ENCODE assay signal across 21 cellular contexts in genomic region chr4:24013666-24014422, GRCh38.
DNase-seq lines count a peak whose midpoint lies in the region; ATAC-seq, FAIRE-seq and TF ChIP-seq lines count a peak whose summit lies in the region.
"Had no signal": no experiment of that assay in that cellular context is flagged by ENCODE, and none has a peak within 500 bp of the region (broad histone marks: within the 10 kb centered on the region; RNA-seq: fewer than 3 reads in every experiment).

No MANE protein-coding gene starts in this region.

- DNase-seq in HepG2 (ENCODE audit: low spot score) (no peak), left lobe of liver (ENCODE audit: low spot score) (no peak), neuronal stem cell (ENCODE audit: low spot score) (no peak)
- no peak for DNase-seq in effector memory CD8-positive, alpha-beta T cell
- no peak for DNase-seq in activated CD8-positive, alpha-beta T cell treated with anti-CD3 and anti-CD28 coated beads, Interleukin-2, amount 10 ng/mL, durations not matched to agents 7 days and 5 days
- DNase-seq in CD4-positive, alpha-beta T cell: no peak
- DNase-seq: AML-193; Calu3; CD8-positive, alpha-beta T cell; DMS79 treated with DMSO at 0.1 percent for 48 hours; GM23248 had no signal

- TF ChIP-seq EP300 in HepG2 (IDR thresholded peaks at IDR 0.05; ENCODE audit: low read depth in 2 of 2, low read length in 2 of 2) (no peak), HepG2 (CRISPR knock-in tag; IDR thresholded peaks at IDR 0.05; ENCODE audit: borderline replicate concordance) (no peak)

- H2AFZ ChIP-seq in HepG2 (ENCODE audit: low read length) (no peak overlapping the region), neuronal stem cell (ENCODE audit: low read length) (peak overlapping the region; percentile 26)
- H2AFZ ChIP-seq: GM23248 had no signal

- H3K4ac ChIP-seq in neuronal stem cell (ENCODE audit: low read length): no peak overlapping the region

- no peak overlapping the region for H2BK120ac ChIP-seq in neuronal stem cell (ENCODE audit: low read depth, low read length)

- H2AK5ac ChIP-seq in neuronal stem cell (ENCODE audit: low read depth, low read length): no peak overlapping the region

- H3K79me1 ChIP-seq in neuronal stem cell (ENCODE audit: low read depth, low read length): no peaks in the 10 kb centered on the region

- H3K4me3 ChIP-seq in liver (ENCODE audit: low read depth in 1 of 3, low read length in 3 of 3) (no peak overlapping the region), HepG2 (replicated peaks in 1 of 3; ENCODE audit: insufficient read depth in 1 of 3, low read depth in 2 of 3, low read length in 3 of 3) (no peak overlapping the region), neuronal stem cell (ENCODE audit: low read length in 2 of 2) (no peak overlapping the region)
- H3K4me3 ChIP-seq: A549, BLaER1, GM23248, HAP-1 had no signal

- no peak overlapping the region for H2BK15ac ChIP-seq in neuronal stem cell (ENCODE audit: low read length)

- no peak for TF ChIP-seq POLR2A in HepG2 (IDR thresholded peaks at IDR 0.05; ENCODE audit: insufficient read depth in 1 of 2, low read depth in 2 of 2, low read length in 2 of 2)

- no peak for FAIRE-seq in HepG2 (lab: Jason Lieb, UNC)
- FAIRE-seq: A549, GM12892, GM18507, HTR-8/SVneo had no signal

- H3K36me3 ChIP-seq in liver (ENCODE audit: control insufficient read depth in 4 of 4, insufficient read depth in 3 of 4, low read depth in 1 of 4, low read length in 3 of 4): no peaks in the 10 kb centered on the region
- H3K36me3 ChIP-seq in HepG2 (replicated peaks in 1 of 2; ENCODE audit: control insufficient read depth in 1 of 2, insufficient read depth in 2 of 2, low read length in 2 of 2): no peaks in the 10 kb centered on the region
- H3K36me3 ChIP-seq in neuronal stem cell (replicated peaks in 1 of 2; ENCODE audit: control insufficient read depth in 2 of 2, insufficient read depth in 2 of 2, low read length in 2 of 2): no peaks in the 10 kb centered on the region
- H3K36me3 ChIP-seq: BLaER1, HAP-1 had no signal

- no peaks in the 10 kb centered on the region for H3K27me3 Mint-ChIP-seq in effector memory CD8-positive, alpha-beta T cell
- H3K27me3 Mint-ChIP-seq in activated CD8-positive, alpha-beta T cell treated with anti-CD3 and anti-CD28 coated beads, Interleukin-2, amount 10 ng/mL, durations not matched to agents 7 days and 5 days (ENCODE audit: low read depth): no peaks in the 10 kb centered on the region
- H3K27me3 Mint-ChIP-seq in CD4-positive, alpha-beta T cell: no peaks in the 10 kb centered on the region
- H3K27me3 Mint-ChIP-seq: IgD-negative memory B cell had no signal

- no peak overlapping the region for H3K23ac ChIP-seq in neuronal stem cell (ENCODE audit: low read depth, low read length, poor library complexity)

- peaks cover 10 to 15% of the 10 kb centered on the region in 2 donors for H3K9me3 Mint-ChIP-seq in effector memory CD8-positive, alpha-beta T cell
- no peaks in the 10 kb centered on the region for H3K9me3 Mint-ChIP-seq in activated CD8-positive, alpha-beta T cell treated with anti-CD3 and anti-CD28 coated beads, Interleukin-2, amount 10 ng/mL, durations not matched to agents 7 days and 5 days (ENCODE audit: insufficient read depth)
- peaks cover 2% of the 10 kb centered on the region for H3K9me3 Mint-ChIP-seq in CD4-positive, alpha-beta T cell
- H3K9me3 Mint-ChIP-seq: CD8-positive, alpha-beta T cell had no signal

- H2BK12ac ChIP-seq in neuronal stem cell (ENCODE audit: low read length): no peak overlapping the region

- no peak overlapping the region for H3K4me3 Mint-ChIP-seq in effector memory CD8-positive, alpha-beta T cell
- H3K4me3 Mint-ChIP-seq in activated CD8-positive, alpha-beta T cell treated with anti-CD3 and anti-CD28 coated beads, Interleukin-2, amount 10 ng/mL, durations not matched to agents 7 days and 5 days: no peak overlapping the region
- H3K4me3 Mint-ChIP-seq in CD4-positive, alpha-beta T cell: no peak overlapping the region
- H3K4me3 Mint-ChIP-seq: CD14-positive monocyte; CD8-positive, alpha-beta T cell; IgD-negative memory B cell had no signal

- no peak overlapping the region for H3K14ac ChIP-seq in neuronal stem cell (ENCODE audit: low read length)

- no peaks in the 10 kb centered on the region for H3K36me3 Mint-ChIP-seq in effector memory CD8-positive, alpha-beta T cell (ENCODE audit: insufficient read depth)
- no peaks in the 10 kb centered on the region for H3K36me3 Mint-ChIP-seq in activated CD8-positive, alpha-beta T cell treated with anti-CD3 and anti-CD28 coated beads, Interleukin-2, amount 10 ng/mL, durations not matched to agents 7 days and 5 days (ENCODE audit: low read depth)
- H3K36me3 Mint-ChIP-seq in CD4-positive, alpha-beta T cell (ENCODE audit: low read depth): no peaks in the 10 kb centered on the region
- H3K36me3 Mint-ChIP-seq: CD14-positive monocyte; CD8-positive, alpha-beta T cell had no signal

- no peaks in the 10 kb centered on the region for H3K4me1 Mint-ChIP-seq in effector memory CD8-positive, alpha-beta T cell (ENCODE audit: low read depth in 2 of 2)
- no peaks in the 10 kb centered on the region for H3K4me1 Mint-ChIP-seq in activated CD8-positive, alpha-beta T cell treated with anti-CD3 and anti-CD28 coated beads, Interleukin-2, amount 10 ng/mL, durations not matched to agents 7 days and 5 days (ENCODE audit: low read depth)
- H3K4me1 Mint-ChIP-seq in CD4-positive, alpha-beta T cell (ENCODE audit: low read depth): no peaks in the 10 kb centered on the region
- H3K4me1 Mint-ChIP-seq: CD14-positive monocyte, IgD-negative memory B cell had no signal

- no peak overlapping the region for H2BK5ac ChIP-seq in neuronal stem cell (ENCODE audit: low read length)

- no TSS peak for BruUV-seq in HepG2 (replicated peaks; lab: Mats Ljungman, UMichigan)

- no peaks in the 10 kb centered on the region for H3K27me3 ChIP-seq in liver (ENCODE audit: control insufficient read depth in 4 of 4, insufficient read depth in 4 of 4, low read length in 3 of 4)
- no peaks in the 10 kb centered on the region for H3K27me3 ChIP-seq in HepG2 (ENCODE audit: control insufficient read depth in 1 of 2, insufficient read depth in 2 of 2, low read length in 2 of 2)
- H3K27me3 ChIP-seq in neuronal stem cell (ENCODE audit: control insufficient read depth in 3 of 3, insufficient read depth in 3 of 3, low read depth in 1 of 3, low read length in 3 of 3): no peaks in the 10 kb centered on the region
- no peaks in the 10 kb centered on the region for H3K27me3 ChIP-seq in CD4-positive, alpha-beta T cell (ENCODE audit: control insufficient read depth, insufficient read depth, low read length)
- H3K27me3 ChIP-seq: BLaER1 had no signal

- TF ChIP-seq CTCF in liver (IDR thresholded peaks at IDR 0.05; ENCODE audit: low read depth, low read length, missing input control) (no peak), HepG2 (CRISPR knock-in tag; IDR thresholded peaks at IDR 0.05) (no peak)
- TF ChIP-seq CTCF in CD4-positive, alpha-beta T cell (IDR thresholded peaks at IDR 0.05): no peak

- H3K79me2 ChIP-seq in HepG2 (ENCODE audit: insufficient read depth, low read length): no peaks in the 10 kb centered on the region

- CTCF ChIA-PET in HepG2 (lab: Yijun Ruan, JAX; ENCODE audit: low intra/inter-chr PET ratio, low total read pairs): no interaction called here
- CTCF ChIA-PET in activated CD8-positive, alpha-beta T cell treated with anti-CD3 and anti-CD28 coated beads, Interleukin-2, amount 10 ng/mL, durations not matched to agents 7 days and 5 days (lab: Charles Lee): no interaction called here
- CTCF ChIA-PET in CD4-positive, alpha-beta T cell (lab: Charles Lee): no interaction called here

- 67% methylated on average over 8 of the region's 8 CpGs for WGBS in liver
- WGBS in HepG2 (ENCODE audit: low lambda C conversion rate): 29% methylated on average over 8 of the region's 8 CpGs
- WGBS in neuronal stem cell (ENCODE audit: extremely low coverage in 2 of 2, insufficient read length in 2 of 2, insufficient replicate concordance in 1 of 2), 2 donors: no CpG with 5 or more reads among the region's 8 CpGs

- peaks cover 2 to 20% (median 9%) of the 10 kb centered on the region in 4 donors for H3K4me1 ChIP-seq in liver (ENCODE audit: control insufficient read depth in 4 of 4, insufficient read depth in 4 of 4, low read length in 3 of 4)
- H3K4me1 ChIP-seq in HepG2 (ENCODE audit: insufficient read depth, low read length): no peaks in the 10 kb centered on the region
- peaks cover 0 to 3% of the 10 kb centered on the region in 2 donors for H3K4me1 ChIP-seq in neuronal stem cell (ENCODE audit: control insufficient read depth in 2 of 2, insufficient read depth in 1 of 2, low read depth in 1 of 2, low read length in 2 of 2)
- H3K4me1 ChIP-seq: A549, BLaER1, HAP-1 had no signal

- H3K18ac ChIP-seq in neuronal stem cell (ENCODE audit: low read length): no peak overlapping the region

- intact Hi-C loops in HepG2 (cut with micrococcal nuclease; ENCODE audit: unreplicated experiment): no loop called here
- intact Hi-C loops in CD4-positive, alpha-beta T cell (cut with DNase I, micrococcal nuclease): no loop called here

- H3K9me3 ChIP-seq in liver (ENCODE audit: control insufficient read depth in 4 of 4, low read length in 3 of 4) (no peaks in the 10 kb centered on the region), HepG2 (ENCODE audit: low read length) (no peaks in the 10 kb centered on the region), neuronal stem cell (replicated peaks in 1 of 2; ENCODE audit: control insufficient read depth in 2 of 2, insufficient read depth in 1 of 2, low read depth in 1 of 2, low read length in 2 of 2) (no peaks in the 10 kb centered on the region)
- H3K9me3 ChIP-seq in CD4-positive, alpha-beta T cell (ENCODE audit: control insufficient read depth, low read length): no peaks in the 10 kb centered on the region
- H3K9me3 ChIP-seq: A549, BLaER1, HAP-1 had no signal

- no peak for ATAC-seq in HepG2
- ATAC-seq in left lobe of liver: peak; percentile 76
- ATAC-seq in effector memory CD8-positive, alpha-beta T cell (replicated peaks): no peak
- ATAC-seq in activated CD8-positive, alpha-beta T cell treated with anti-CD3 and anti-CD28 coated beads, Interleukin-2, amount 10 ng/mL, durations not matched to agents 7 days and 5 days: no peak
- no peak for ATAC-seq in CD4-positive, alpha-beta T cell (ENCODE audit: poor library complexity)
- ATAC-seq: A549; CD8-positive, alpha-beta T cell had no signal

- POLR2A ChIA-PET in HepG2 (lab: Yijun Ruan, JAX): no interaction called here
- POLR2A ChIA-PET in activated CD8-positive, alpha-beta T cell treated with anti-CD3 and anti-CD28 coated beads, Interleukin-2, amount 10 ng/mL, durations not matched to agents 7 days and 5 days (lab: Charles Lee): no interaction called here
- POLR2A ChIA-PET in CD4-positive, alpha-beta T cell (lab: Charles Lee): no interaction called here

- H3K9ac ChIP-seq in liver (ENCODE audit: low read depth in 1 of 2, low read length in 2 of 2) (no peak overlapping the region), HepG2 (ENCODE audit: insufficient read depth, low read depth, low read length) (no peak overlapping the region), neuronal stem cell (ENCODE audit: low read depth, low read length, poor library complexity) (no peak overlapping the region)
- H3K9ac ChIP-seq: BLaER1, GM23248 had no signal

- no peak overlapping the region for H3K27ac Mint-ChIP-seq in effector memory CD8-positive, alpha-beta T cell
- H3K27ac Mint-ChIP-seq in activated CD8-positive, alpha-beta T cell treated with anti-CD3 and anti-CD28 coated beads, Interleukin-2, amount 10 ng/mL, durations not matched to agents 7 days and 5 days: no peak overlapping the region
- no peak overlapping the region for H3K27ac Mint-ChIP-seq in CD4-positive, alpha-beta T cell
- H3K27ac Mint-ChIP-seq: CD14-positive monocyte; CD8-positive, alpha-beta T cell; IgD-negative memory B cell had no signal

- in situ Hi-C loops in HepG2 (cut with HindIII; ENCODE audit: extremely low pct_ligation_motif_present, low pct_unique_long_range_greater_than_20kb): no loop called here

- TF ChIP-seq RAD21 in liver (IDR thresholded peaks at IDR 0.05) (no peak), HepG2 (CRISPR knock-in tag; IDR thresholded peaks at IDR 0.05) (no peak)

- H4K20me1 ChIP-seq in HepG2 (ENCODE audit: insufficient read depth, low read length): no peaks in the 10 kb centered on the region
- H4K20me1 ChIP-seq: BLaER1 had no signal

- H3K4me2 ChIP-seq in HepG2 (ENCODE audit: low read depth, low read length): no peak overlapping the region
- no peak overlapping the region for H3K4me2 ChIP-seq in neuronal stem cell (ENCODE audit: insufficient read depth, low read length, poor library complexity, severe bottlenecking)
- H3K4me2 ChIP-seq: A549, BLaER1 had no signal

- no peak overlapping the region for H3K27ac ChIP-seq in liver (ENCODE audit: low read depth in 1 of 2, low read length in 2 of 2)
- no peak overlapping the region for H3K27ac ChIP-seq in HepG2 (ENCODE audit: extremely low read length, insufficient read depth, low read length)
- H3K27ac ChIP-seq in neuronal stem cell (replicated peaks; ENCODE audit: low read length): no peak overlapping the region
- no peak overlapping the region for H3K27ac ChIP-seq in CD4-positive, alpha-beta T cell (ENCODE audit: low read depth, low read length)
- H3K27ac ChIP-seq: 22Rv1, A549, BLaER1, GM23248 had no signal

- no peak overlapping the region for H4K91ac ChIP-seq in neuronal stem cell (ENCODE audit: low read depth, low read length, poor library complexity)

- H4K8ac ChIP-seq in neuronal stem cell (ENCODE audit: low read depth, low read length): no peak overlapping the region
